Comparison of ENCODE assay signal across 9 cellular contexts in the genomic region with DNA sequence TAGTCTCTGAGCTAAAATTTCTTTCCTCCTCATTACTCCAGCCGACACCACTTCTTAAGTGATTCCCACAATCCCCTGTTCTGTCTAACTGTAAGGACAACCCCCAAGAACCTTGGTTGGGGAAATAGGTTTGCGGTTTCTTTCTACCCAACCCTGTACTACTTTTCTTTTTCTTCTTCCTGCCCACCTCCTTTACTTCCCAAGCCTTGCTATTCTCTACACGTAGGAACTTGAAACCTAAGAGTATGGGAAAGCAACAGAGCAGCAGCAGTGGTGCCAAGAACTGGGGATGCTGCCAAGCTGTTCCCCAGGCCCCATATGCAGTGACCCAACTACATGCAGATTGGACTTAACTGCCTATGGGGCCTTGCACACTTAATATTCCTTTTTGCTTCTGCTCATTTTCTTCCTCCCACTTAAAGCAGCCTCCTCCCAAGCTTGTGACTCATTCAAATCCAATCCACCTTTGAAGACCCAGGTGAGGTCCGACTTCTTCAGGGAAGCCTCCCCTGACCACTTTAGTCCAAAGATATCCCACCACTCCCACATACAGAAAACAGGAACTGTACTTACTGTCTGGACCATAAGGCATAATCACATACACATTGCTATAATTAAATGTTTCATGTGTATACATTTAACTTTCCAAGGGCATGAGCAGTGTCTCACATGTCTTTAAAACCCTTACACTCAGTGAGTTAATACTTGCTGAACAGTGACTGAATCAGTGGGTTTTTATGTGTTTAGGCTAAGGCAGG. TPM values are rescaled to one million over a fixed set of nuclear protein-coding genes. Genes with fewer than 3 reads are reported as not detected.
DNase-seq lines count a peak whose midpoint lies in the region; ATAC-seq, FAIRE-seq and TF ChIP-seq lines count a peak whose summit lies in the region.
"Had no signal": no experiment of that assay in that cellular context is flagged by ENCODE, and none has a peak within 500 bp of the region (broad histone marks: within the 10 kb centered on the region; RNA-seq: fewer than 3 reads in every experiment).

No MANE protein-coding gene starts in this region.

- intact Hi-C loops in Right ventricle myocardium superior (cut with DNase I), result loop anchor here (10.0 kb wide), 1 partner anchor 137 kb away; the partner anchor contains the start of gene PHF8
- intact Hi-C loops in kidney (cut with DNase I), result no loop called here

- H3K27me3 ChIP-seq in right atrium auricular region, result no peaks in the 10 kb centered on the region
- H3K27me3 ChIP-seq: body of pancreas had no signal

- peaks cover 52% of the 10 kb centered on the region for H3K4me1 Mint-ChIP-seq in activated CD8-positive, alpha-beta T cell treated with anti-CD3 and anti-CD28 coated beads, Interleukin-2, amount 10 ng/mL, durations not matched to agents 7 days and 5 days (ENCODE audit: low read depth)

- no peak for FAIRE-seq in kidney (lab: Jason Lieb, UNC)

- H3K4me3 ChIP-seq in right atrium auricular region (peak overlapping the region; percentile 64 to 75), kidney (ENCODE audit: low read length in 2 of 2) (peak overlapping the region; percentile 60 to 81)

- H3K27ac Mint-ChIP-seq in activated CD8-positive, alpha-beta T cell treated with anti-CD3 and anti-CD28 coated beads, Interleukin-2, amount 10 ng/mL, durations not matched to agents 7 days and 5 days, result peak overlapping the region; percentile 80

- no peaks in the 10 kb centered on the region for H3K9me3 Mint-ChIP-seq in activated CD8-positive, alpha-beta T cell treated with anti-CD3 and anti-CD28 coated beads, Interleukin-2, amount 10 ng/mL, durations not matched to agents 7 days and 5 days (ENCODE audit: insufficient read depth)

- H3K36me3 Mint-ChIP-seq in activated CD8-positive, alpha-beta T cell treated with anti-CD3 and anti-CD28 coated beads, Interleukin-2, amount 10 ng/mL, durations not matched to agents 7 days and 5 days (ENCODE audit: low read depth), result peaks cover 39% of the 10 kb centered on the region

- H3K27ac ChIP-seq in right atrium auricular region (no peak overlapping the region), kidney (ENCODE audit: low read depth in 2 of 2, low read length in 2 of 2) (no peak overlapping the region)

- no peak for DNase-seq in right atrium auricular region (ENCODE audit: low spot score)
- DNase-seq in Right ventricle myocardium superior, result no peak
- DNase-seq in activated CD8-positive, alpha-beta T cell treated with anti-CD3 and anti-CD28 coated beads, Interleukin-2, amount 10 ng/mL, durations not matched to agents 7 days and 5 days, result no peak
- no peak for DNase-seq in kidney
- no peak for DNase-seq in medulla oblongata (ENCODE audit: extremely low spot score)
- no peak for DNase-seq in HuH-7 (ENCODE audit: low spot score)
- DNase-seq in NCI-H524 treated with DMSO at 0.1 percent for 48 hours (lab: John Stamatoyannopoulos, UW), result no peak

- POLR2A ChIA-PET in activated CD8-positive, alpha-beta T cell treated with anti-CD3 and anti-CD28 coated beads, Interleukin-2, amount 10 ng/mL, durations not matched to agents 7 days and 5 days (lab: Charles Lee), result interaction anchor here (0.7 to 4.1 kb wide), 3 partner anchors 138 to 497 kb away, joined by 3 to 27 read pairs (median 3); partner anchors contain the start of gene PHF8

- no peak for TF ChIP-seq CTCF in right atrium auricular region (IDR thresholded peaks at IDR 0.05)
- no peak for TF ChIP-seq CTCF in kidney (IDR thresholded peaks at IDR 0.05; ENCODE audit: borderline replicate concordance, extremely low read depth, insufficient read depth)

- H3K4me1 ChIP-seq in right atrium auricular region (peaks cover 0 to 18% of the 10 kb centered on the region in 2 donors), kidney (ENCODE audit: control insufficient read depth in 1 of 2, insufficient read depth in 1 of 2, low read depth in 1 of 2, low read length in 2 of 2) (peaks cover 0 to 5% of the 10 kb centered on the region in 2 donors)

- H3K36me3 ChIP-seq in right atrium auricular region, result no peaks in the 10 kb centered on the region
- H3K36me3 ChIP-seq in kidney (ENCODE audit: control insufficient read depth in 1 of 2, insufficient read depth in 2 of 2, low read length in 2 of 2), result no peaks in the 10 kb centered on the region

- ATAC-seq in Right ventricle myocardium superior (ENCODE audit: poor library complexity) (no peak), HG03095 (IDR thresholded peaks at IDR 0.05; ENCODE audit: unreplicated experiment) (no peak)
- ATAC-seq in activated CD8-positive, alpha-beta T cell treated with anti-CD3 and anti-CD28 coated beads, Interleukin-2, amount 10 ng/mL, durations not matched to agents 7 days and 5 days, result no peak

- H3K9me3 ChIP-seq in right atrium auricular region, result no peaks in the 10 kb centered on the region
- H3K9me3 ChIP-seq in kidney (ENCODE audit: control insufficient read depth in 1 of 2, low read length in 2 of 2), result no peaks in the 10 kb centered on the region
- H3K9me3 ChIP-seq: body of pancreas had no signal

- H3K27me3 Mint-ChIP-seq in activated CD8-positive, alpha-beta T cell treated with anti-CD3 and anti-CD28 coated beads, Interleukin-2, amount 10 ng/mL, durations not matched to agents 7 days and 5 days (ENCODE audit: low read depth), result no peaks in the 10 kb centered on the region

- H3K4me3 Mint-ChIP-seq in activated CD8-positive, alpha-beta T cell treated with anti-CD3 and anti-CD28 coated beads, Interleukin-2, amount 10 ng/mL, durations not matched to agents 7 days and 5 days, result peak overlapping the region; percentile 71

- peak overlapping the region; percentile 24 to 28 for H3K9ac ChIP-seq in kidney (ENCODE audit: low read length in 2 of 2)

- CTCF ChIA-PET in activated CD8-positive, alpha-beta T cell treated with anti-CD3 and anti-CD28 coated beads, Interleukin-2, amount 10 ng/mL, durations not matched to agents 7 days and 5 days (lab: Charles Lee), result interaction anchor here (1.1 kb wide), 1 partner anchor 819 kb away, joined by 3 read pairs; the partner anchor contains the start of gene APEX2

RNA-seq across cellular contexts. Expression of gene FAM120C, which starts 1.7 kb away (rescaled TPM):
- total RNA-seq in right atrium auricular region (1 to 10 TPM; 4.3 to 4.6 TPM), Right ventricle myocardium superior (6.1 TPM), kidney (16.4 TPM)
- total RNA-seq in activated CD8-positive, alpha-beta T cell treated with anti-CD3 and anti-CD28 coated beads, Interleukin-2, amount 10 ng/mL, durations not matched to agents 7 days and 5 days, result 10 to 100 TPM; 10.1 to 10.3 TPM
- 4.2 TPM for polyA plus RNA-seq in kidney (ENCODE audit: insufficient read depth, low read depth, low replicate concordance)
